20 cellular contexts compared by ENCODE assay signal in the genomic region with DNA sequence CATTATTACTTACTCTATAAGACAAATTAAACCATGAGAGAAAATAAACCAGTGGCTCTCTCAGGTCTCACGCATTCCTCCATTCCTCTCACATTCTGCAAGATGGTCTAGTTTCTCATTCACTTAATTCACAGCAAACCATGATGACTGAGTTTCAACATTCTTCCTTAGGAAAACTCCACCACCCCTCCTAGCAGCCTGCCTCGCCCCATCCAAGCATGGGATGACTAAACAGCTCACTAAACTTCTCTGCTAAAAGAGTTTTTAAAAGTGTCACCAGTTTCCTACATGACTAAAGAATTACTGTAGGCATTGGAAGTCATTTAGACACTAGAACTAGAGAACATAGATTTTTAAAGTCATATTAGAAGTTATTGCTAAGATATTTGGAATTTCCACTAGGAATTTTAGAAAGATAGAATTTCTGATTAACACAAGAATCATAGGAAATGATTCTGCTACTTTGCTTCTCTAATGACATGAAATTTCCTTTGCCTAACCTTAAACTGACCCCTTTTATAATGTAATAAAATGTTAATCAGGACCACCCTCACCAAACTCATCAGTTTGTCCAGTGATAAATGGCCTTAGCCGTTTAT. TPM values are rescaled to one million over a fixed set of nuclear protein-coding genes. Genes with fewer than 3 reads are reported as not detected.
DNase-seq lines count a peak whose midpoint lies in the region; ATAC-seq and TF ChIP-seq lines count a peak whose summit lies in the region.
"Had no signal": no experiment of that assay in that cellular context is flagged by ENCODE, and none has a peak within 500 bp of the region (broad histone marks: within the 10 kb centered on the region; RNA-seq: fewer than 3 reads in every experiment).

No MANE protein-coding gene starts in this region.

- CTCF ChIA-PET in SK-N-SH (lab: Yijun Ruan, JAX): no interaction called here

- H3K9me2 ChIP-seq in SK-N-SH: no peaks in the 10 kb centered on the region

- H3K9me3 ChIP-seq in SK-N-SH (no peaks in the 10 kb centered on the region), fibroblast of lung (ENCODE audit: control insufficient read depth, insufficient read depth, low read depth, low read length) (no peaks in the 10 kb centered on the region)
- H3K9me3 ChIP-seq: ascending aorta, heart right ventricle, left ventricle myocardium inferior, stomach had no signal

- POLR2A ChIA-PET in SK-N-SH (lab: Yijun Ruan, JAX): no interaction called here

- TF ChIP-seq RAD21 in SK-N-SH (IDR thresholded peaks at IDR 0.05; ENCODE audit: low read length): no peak

- H3F3A ChIP-seq in SK-N-SH (replicated peaks; ENCODE audit: insufficient read depth): peaks cover 36% of the 10 kb centered on the region

- ATAC-seq in HG02884 (IDR thresholded peaks at IDR 0.05; ENCODE audit: unreplicated experiment): no peak
- ATAC-seq in GM21723 (IDR thresholded peaks at IDR 0.05; ENCODE audit: unreplicated experiment): no peak
- ATAC-seq: HCT116, heart right ventricle, Panc1 had no signal

- H3K4me2 ChIP-seq in SK-N-SH: peak overlapping the region; percentile 41; the same call in 1 of the 2 replicates
- H3K4me2 ChIP-seq in fibroblast of lung (ENCODE audit: extremely low read depth, insufficient read depth, low read length): no peak overlapping the region

- H3K27ac ChIP-seq in SK-N-SH (ENCODE audit: low read depth in 2 of 2, low read length in 1 of 2): peak overlapping the region in 1 of 2 experiments; percentile 69; a peak in 3 of 4 replicates
- peak overlapping the region; percentile 30 for H3K27ac ChIP-seq in fibroblast of lung (ENCODE audit: insufficient read depth, low read length)
- H3K27ac ChIP-seq: ascending aorta, heart right ventricle, left ventricle myocardium inferior, stomach had no signal

- peak overlapping the region; percentile 9; the same call in 1 of the 2 replicates for H3K9ac ChIP-seq in SK-N-SH
- H3K9ac ChIP-seq in fibroblast of lung (ENCODE audit: insufficient read depth, low read length): no peak overlapping the region

- H3K79me2 ChIP-seq in SK-N-SH (ENCODE audit: insufficient read depth) (no peaks in the 10 kb centered on the region), fibroblast of lung (ENCODE audit: control insufficient read depth, insufficient read depth, low read length) (no peaks in the 10 kb centered on the region)

- H3K27me3 ChIP-seq in SK-N-SH (ENCODE audit: insufficient read depth) (no peaks in the 10 kb centered on the region), fibroblast of lung (ENCODE audit: control insufficient read depth, insufficient read depth, low read length) (no peaks in the 10 kb centered on the region)
- H3K27me3 ChIP-seq: ascending aorta had no signal

- H3K4me3 ChIP-seq in SK-N-SH (ENCODE audit: low read depth in 2 of 2, low read length in 1 of 2) (no peak overlapping the region), fibroblast of lung (replicated peaks in 1 of 4; ENCODE audit: control extremely low read depth in 1 of 4, insufficient read depth in 1 of 4, low read depth in 3 of 4, low read length in 4 of 4) (no peak overlapping the region), retinal pigment epithelial cell (ENCODE audit: low read length) (no peak overlapping the region)
- H3K4me3 ChIP-seq: ascending aorta, heart right ventricle, left ventricle myocardium inferior, stomach had no signal

- WGBS in SK-N-SH (ENCODE audit: low lambda C conversion rate): 13% methylated on average over 3 of the region's 3 CpGs

- H3K4me1 ChIP-seq in SK-N-SH (ENCODE audit: control insufficient read depth in 1 of 2, insufficient read depth in 2 of 2, low read depth in 1 of 2, low read length in 1 of 2): peaks cover 0 to 19% of the 10 kb centered on the region in 2 experiments; a peak in 2 of 4 replicates
- peaks cover 10% of the 10 kb centered on the region for H3K4me1 ChIP-seq in fibroblast of lung (ENCODE audit: control insufficient read depth, extremely low read depth, insufficient read depth, low read length)
- H3K4me1 ChIP-seq: ascending aorta, heart right ventricle, left ventricle myocardium inferior had no signal

- TF ChIP-seq CTCF in SK-N-SH (IDR thresholded peaks at IDR 0.05) (no peak), fibroblast of lung (conservative IDR thresholded peaks at IDR 0.05 in 1 of 2, IDR thresholded peaks at IDR 0.05 in 1 of 2; ENCODE audit: low read depth in 1 of 2, low read length in 2 of 2) (no peak), retinal pigment epithelial cell (conservative IDR thresholded peaks at IDR 0.05; ENCODE audit: low read depth, low read length) (no peak)

- no peaks in the 10 kb centered on the region for H4K20me1 ChIP-seq in SK-N-SH (ENCODE audit: insufficient read depth)
- H4K20me1 ChIP-seq in fibroblast of lung (ENCODE audit: control insufficient read depth, extremely low read depth, insufficient read depth, low read length): no peaks in the 10 kb centered on the region

- TF ChIP-seq EP300 in SK-N-SH (IDR thresholded peaks at IDR 0.05; ENCODE audit: borderline replicate concordance in 1 of 2, low read depth in 1 of 2, low read length in 1 of 2): peak in 1 of 2 experiments; percentile 48; a peak in 1 of 4 replicates

- DNase-seq in GM03348 (ENCODE audit: low spot score): peak; percentile 79
- no peak for DNase-seq in SK-N-SH
- peak; percentile 34 to 85 for DNase-seq in fibroblast of lung (ENCODE audit: low read depth in 2 of 2)
- DNase-seq in retinal pigment epithelial cell (ENCODE audit: low read depth): peak; percentile 48
- DNase-seq in DMS79 (lab: John Stamatoyannopoulos, UW): no peak
- no peak for DNase-seq in OCI-M1 (lab: John Stamatoyannopoulos, UW)
- DNase-seq: activated CD4-positive, alpha-beta T cell treated with anti-CD3 and anti-CD28 coated beads for 48 hours; CD4-positive, alpha-beta memory T cell; effector memory CD4-positive, alpha-beta T cell; heart right ventricle; left ventricle myocardium inferior; NCI-H446; nephron progenitor cell; stomach had no signal

- H3K36me3 ChIP-seq in SK-N-SH (replicated peaks in 1 of 2; ENCODE audit: control insufficient read depth in 1 of 2, insufficient read depth in 2 of 2, low read length in 1 of 2) (no peaks in the 10 kb centered on the region), fibroblast of lung (ENCODE audit: control insufficient read depth, insufficient read depth, low read length) (no peaks in the 10 kb centered on the region)
- H3K36me3 ChIP-seq: ascending aorta, heart right ventricle, left ventricle myocardium inferior, stomach had no signal

- no peak overlapping the region for H2AFZ ChIP-seq in SK-N-SH (ENCODE audit: low read depth)
- no peak overlapping the region for H2AFZ ChIP-seq in fibroblast of lung (ENCODE audit: low read length)

TF ChIP-seq in SK-N-SH, 30 proteins besides CTCF, POLR2A, EP300 and RAD21:
- TF ChIP-seq FOSL2 (IDR thresholded peaks at IDR 0.05; ENCODE audit: borderline replicate concordance, low read depth) (peak; percentile 41; the same call in 1 of the 2 replicates), RXRA (IDR thresholded peaks at IDR 0.05; ENCODE audit: borderline replicate concordance, low read depth) (peak; percentile 44; the same call in 1 of the 2 replicates), TCF12 (IDR thresholded peaks at IDR 0.05) (peak; percentile 3; the same call in 1 of the 2 replicates)
- TF ChIP-seq, protein P1, sequence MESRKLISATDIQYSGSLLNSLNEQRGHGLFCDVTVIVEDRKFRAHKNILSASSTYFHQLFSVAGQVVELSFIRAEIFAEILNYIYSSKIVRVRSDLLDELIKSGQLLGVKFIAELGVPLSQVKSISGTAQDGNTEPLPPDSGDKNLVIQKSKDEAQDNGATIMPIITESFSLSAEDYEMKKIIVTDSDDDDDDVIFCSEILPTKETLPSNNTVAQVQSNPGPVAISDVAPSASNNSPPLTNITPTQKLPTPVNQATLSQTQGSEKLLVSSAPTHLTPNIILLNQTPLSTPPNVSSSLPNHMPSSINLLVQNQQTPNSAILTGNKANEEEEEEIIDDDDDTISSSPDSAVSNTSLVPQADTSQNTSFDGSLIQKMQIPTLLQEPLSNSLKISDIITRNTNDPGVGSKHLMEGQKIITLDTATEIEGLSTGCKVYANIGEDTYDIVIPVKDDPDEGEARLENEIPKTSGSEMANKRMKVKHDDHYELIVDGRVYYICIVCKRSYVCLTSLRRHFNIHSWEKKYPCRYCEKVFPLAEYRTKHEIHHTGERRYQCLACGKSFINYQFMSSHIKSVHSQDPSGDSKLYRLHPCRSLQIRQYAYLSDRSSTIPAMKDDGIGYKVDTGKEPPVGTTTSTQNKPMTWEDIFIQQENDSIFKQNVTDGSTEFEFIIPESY (IDR thresholded peaks at IDR 0.05; ENCODE audit: borderline replicate concordance, low read depth): no peak

RNA-seq across cellular contexts. Expression of a gene that starts 5.5 kb away (rescaled TPM):
- 36.5 and 37.4 TPM in 2 replicates for polyA plus RNA-seq in SK-N-SH (2012; rRNA removed)
- 29.6 and 39.2 TPM in 2 replicates for polyA plus RNA-seq in SK-N-SH (2012; cell fraction: cytosol; rRNA removed)
- 19.3 and 20.2 TPM in 2 replicates for polyA plus RNA-seq in SK-N-SH (2012; cell fraction: nucleus; rRNA removed)
- 1.5 and 1.8 TPM in 2 replicates for total RNA-seq in fibroblast of lung
- 0.50 and 2.6 TPM in 2 replicates for polyA plus RNA-seq in fibroblast of lung
- 0.69 and 4.4 TPM in 2 replicates for polyA plus RNA-seq in fibroblast of lung (2012)
- polyA minus RNA-seq in fibroblast of lung (ENCODE audit: low replicate concordance): 1.3 and 1.6 TPM in 2 replicates
- total RNA-seq: ascending aorta had no signal

RNA-seq across cellular contexts. Expression of a gene that starts 33.2 kb away (rescaled TPM):
- polyA plus RNA-seq in SK-N-SH (2012; rRNA removed) (not detected in 2 replicates), fibroblast of lung (not detected in 2 replicates)
- polyA plus RNA-seq in SK-N-SH (2012; cell fraction: cytosol; rRNA removed): 0.01 TPM in 1 of 2 replicates, not detected in the other
- polyA plus RNA-seq in SK-N-SH (2012; cell fraction: nucleus; rRNA removed): not detected in 2 replicates
- total RNA-seq in fibroblast of lung: not detected in 2 replicates
- polyA plus RNA-seq in fibroblast of lung (2012): not detected in 2 replicates
- not detected in 2 replicates for polyA minus RNA-seq in fibroblast of lung (ENCODE audit: low replicate concordance)
- total RNA-seq: ascending aorta, skeletal muscle tissue, stomach had no signal

Comparison
In these comparisons a context has a peak if more than half of its experiments do, and no peak if none do; other contexts are left out.
1. DNase-seq: peak in GM03348 (single experiment), fibroblast of lung (2 of 2) and retinal pigment epithelial cell (single experiment); none in SK-N-SH (single experiment), DMS79 (single experiment) and OCI-M1 (single experiment).